2 cellular contexts compared by ENCODE assay signal in genomic region chr20:44914924-44915323, GRCh38.
A peak's percentile ranks its signal among the peaks of the same experiment; 100 is the strongest.
TF ChIP-seq lines count a peak whose summit lies in the region.

No MANE protein-coding gene starts in this region.

TF ChIP-seq in HepG2, 621 proteins besides CTCF, POLR2A, EP300 and RAD21:
- TF ChIP-seq CEBPB (IDR thresholded peaks at IDR 0.05; ENCODE audit: borderline replicate concordance, low read depth, low read length) (peak; percentile 72; the same call in 1 of the 2 replicates), THAP7 (CRISPR knock-in tag; IDR thresholded peaks at IDR 0.05) (no peak)
TF ChIP-seq in HepG2: peak in this region for 1.

TF ChIP-seq in GM12891, 5 proteins besides CTCF, POLR2A, EP300 and RAD21:
- TF ChIP-seq SPI1 (IDR thresholded peaks at IDR 0.05; ENCODE audit: low read depth, low read length) = no peak
- no peak for TF ChIP-seq POU2F2 (IDR thresholded peaks at IDR 0.05; ENCODE audit: low read depth, low read length)
- no peak for TF ChIP-seq PAX5 (IDR thresholded peaks at IDR 0.05; ENCODE audit: insufficient read depth, low read length, severe bottlenecking)
